Comparison of ENCODE assay signal across 8 cellular contexts in the genomic region with DNA sequence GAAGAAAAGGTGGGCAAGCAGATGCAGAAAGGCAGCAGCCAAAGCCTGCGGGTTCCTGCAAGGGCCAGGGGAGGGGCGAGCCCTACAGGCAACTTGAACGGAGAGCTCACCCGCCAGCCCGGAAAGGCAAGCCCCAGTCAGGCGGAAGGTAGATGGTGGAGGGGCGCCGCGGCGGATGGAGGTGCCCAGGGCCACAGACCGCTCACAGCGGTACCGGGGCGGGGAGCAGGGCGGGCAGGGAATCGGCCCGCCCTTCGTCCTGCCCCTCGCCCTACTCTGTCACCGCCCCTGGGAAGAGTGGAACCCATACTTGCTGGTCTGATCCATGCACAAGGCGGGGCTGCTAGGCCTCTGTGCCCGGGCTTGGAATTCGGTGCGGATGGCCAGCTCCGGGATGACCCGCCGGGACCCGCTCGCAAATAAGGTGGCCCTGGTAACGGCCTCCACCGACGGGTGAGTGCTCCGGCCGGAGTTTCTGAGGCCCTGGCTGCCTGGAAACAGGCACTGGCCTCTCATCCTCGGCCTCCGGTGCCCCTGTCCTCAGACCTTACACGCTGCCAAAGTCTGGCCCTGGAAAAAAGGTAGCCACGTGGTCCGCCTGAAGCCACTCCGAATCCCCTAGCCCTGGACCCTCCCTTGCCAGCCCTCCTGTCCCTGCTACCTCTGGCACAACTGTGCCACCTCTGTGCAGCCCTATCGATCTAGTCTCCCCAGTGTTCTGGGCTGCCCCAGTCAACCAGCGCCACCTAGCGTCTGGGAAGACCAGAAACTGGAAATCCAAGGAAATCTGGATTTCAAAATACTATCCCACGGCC. TPM values are rescaled to one million over a fixed set of nuclear protein-coding genes. Genes with fewer than 3 reads are reported as not detected.
DNase-seq lines count a peak whose midpoint lies in the region; ATAC-seq and TF ChIP-seq lines count a peak whose summit lies in the region.

A gene (plus strand): TSS at position 307 of the 815 bp plus-strand sequence. CDS start 19 bp downstream, at position 326.

- 0 out of 2 replicates have a peak, but pooled peaks cover 2% of the 10 kb centered on the region for H3K79me2 ChIP-seq in PC-3 (ENCODE audit: low read length)

- peak within 1 kb of the TSS; percentile 84 for H3K4me3 ChIP-seq in PC-3 (ENCODE audit: low read length)
- peak within 1 kb of the TSS; percentile 83 to 95 for H3K4me3 ChIP-seq in muscle layer of colon (ENCODE audit: low read depth in 1 of 2, low read length in 2 of 2)

- CTCF ChIA-PET in PC-3 (lab: Charles Lee), result no interaction called here

- H3K27me3 ChIP-seq in PC-3 (ENCODE audit: low read length) (no peaks in the 10 kb centered on the region), muscle layer of colon (ENCODE audit: control insufficient read depth in 1 of 2, insufficient read depth in 2 of 2, low read length in 2 of 2) (no peaks in the 10 kb centered on the region)

- TF ChIP-seq RAD21 in Ishikawa (IDR thresholded peaks at IDR 0.05; ENCODE audit: low read depth), result peak; percentile 71

- no peaks in the 10 kb centered on the region for H4K20me1 ChIP-seq in PC-3 (ENCODE audit: low read length)

- peak within 1 kb of the TSS; percentile 92 for H3K9ac ChIP-seq in PC-3 (ENCODE audit: low read length)
- H3K9ac ChIP-seq in muscle layer of colon (ENCODE audit: low read length), result peak within 1 kb of the TSS; percentile 87

- no peaks in the 10 kb centered on the region for H3K36me3 ChIP-seq in PC-3 (ENCODE audit: low read depth, low read length)
- H3K36me3 ChIP-seq in muscle layer of colon (ENCODE audit: insufficient read depth, low read length), result no peaks in the 10 kb centered on the region

- H3F3A ChIP-seq in PC-3 (ENCODE audit: low read length, unreplicated experiment), result no peaks in the 10 kb centered on the region

- H3K27ac ChIP-seq in PC-3 (ENCODE audit: low read length) (peak within 1 kb of the TSS; percentile 19), muscle layer of colon (ENCODE audit: low read depth, low read length) (peak within 1 kb of the TSS; percentile 88)

- H3K4me2 ChIP-seq in PC-3 (ENCODE audit: low read length), result peak within 1 kb of the TSS; percentile 92

- ATAC-seq in GM21529 (IDR thresholded peaks at IDR 0.05; ENCODE audit: unreplicated experiment) (peak; percentile 95), PC-3 (peak; percentile 99)

- no peak for TF ChIP-seq EP300 in Ishikawa (IDR thresholded peaks at IDR 0.05; ENCODE audit: borderline replicate concordance)

- H3K9me2 ChIP-seq in PC-3 (replicated peaks; ENCODE audit: low read length), result no peaks in the 10 kb centered on the region

- peak; percentile 72 for DNase-seq in DMS153 treated with DMSO at 0.1 percent for 48 hours (lab: John Stamatoyannopoulos, UW; ENCODE audit: unreplicated experiment)
- peak; percentile 84 for DNase-seq in PC-3
- DNase-seq in activated T-cell treated with anti-CD3 and anti-CD28 coated beads for 48 hours (ENCODE audit: low read depth), result peak; percentile 79
- peak; percentile 80 to 87 for DNase-seq in erythroblast (lab: John Stamatoyannopoulos, UW)
- peak; percentile 58 for DNase-seq in stimulated activated CD8-positive, alpha-beta memory T cell treated with anti-CD3 and anti-CD28 coated beads, Interleukin-7, amount 100 ng/mL, for 24 hours (ENCODE audit: low read depth)

- H2AFZ ChIP-seq in PC-3 (ENCODE audit: low read length), result peak within 1 kb of the TSS; percentile 83

- intact Hi-C loops in PC-3 (cut with micrococcal nuclease), result no loop called here

- no peaks in the 10 kb centered on the region for H3K9me3 ChIP-seq in PC-3 (ENCODE audit: low read length)
- H3K9me3 ChIP-seq in muscle layer of colon (ENCODE audit: low read length), result no peaks in the 10 kb centered on the region

- BruUV-seq in PC-3 (replicated peaks; lab: Mats Ljungman, UMichigan), result TSS peak; percentile 72

- POLR2A ChIA-PET in PC-3 (lab: Charles Lee; ENCODE audit: unreplicated experiment), result no interaction called here

- peaks cover 5% of the 10 kb centered on the region; the same call in 1 of the 2 replicates for H3K4me1 ChIP-seq in PC-3 (ENCODE audit: insufficient read depth, low read length)
- H3K4me1 ChIP-seq in muscle layer of colon (ENCODE audit: insufficient read depth, low read length), result peaks cover 26% of the 10 kb centered on the region

- peak; percentile 91 for TF ChIP-seq CTCF in PC-3 (conservative IDR thresholded peaks at IDR 0.05; ENCODE audit: low read depth, low read length)

- peak; percentile 78 for TF ChIP-seq POLR2A in erythroblast (IDR thresholded peaks at IDR 0.05; ENCODE audit: low read length)

TF ChIP-seq in Ishikawa, 13 proteins besides CTCF, POLR2A, EP300 and RAD21:
- TF ChIP-seq, protein P1, sequence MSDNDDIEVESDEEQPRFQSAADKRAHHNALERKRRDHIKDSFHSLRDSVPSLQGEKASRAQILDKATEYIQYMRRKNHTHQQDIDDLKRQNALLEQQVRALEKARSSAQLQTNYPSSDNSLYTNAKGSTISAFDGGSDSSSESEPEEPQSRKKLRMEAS (IDR thresholded peaks at IDR 0.05), result no peak; the same call in 1 of the 2 replicates
- TF ChIP-seq FOXM1 (IDR thresholded peaks at IDR 0.05; ENCODE audit: borderline replicate concordance, low read depth), result no peak
- TF ChIP-seq ZBTB7A (IDR thresholded peaks at IDR 0.05; ENCODE audit: low read depth), result 0 out of 2 replicates have a peak, but pooled peaks have one; percentile 16
- TF ChIP-seq, protein P2, sequence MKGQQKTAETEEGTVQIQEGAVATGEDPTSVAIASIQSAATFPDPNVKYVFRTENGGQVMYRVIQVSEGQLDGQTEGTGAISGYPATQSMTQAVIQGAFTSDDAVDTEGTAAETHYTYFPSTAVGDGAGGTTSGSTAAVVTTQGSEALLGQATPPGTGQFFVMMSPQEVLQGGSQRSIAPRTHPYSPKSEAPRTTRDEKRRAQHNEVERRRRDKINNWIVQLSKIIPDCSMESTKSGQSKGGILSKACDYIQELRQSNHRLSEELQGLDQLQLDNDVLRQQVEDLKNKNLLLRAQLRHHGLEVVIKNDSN (IDR thresholded peaks at IDR 0.05), result 0 out of 2 replicates have a peak, but pooled peaks have one; percentile 29
- peak; percentile 48 for TF ChIP-seq TAF1 (IDR thresholded peaks at IDR 0.05; ENCODE audit: low read depth)
- no peak for TF ChIP-seq EGR1 (IDR thresholded peaks at IDR 0.05)
- TF ChIP-seq NFIC (IDR thresholded peaks at IDR 0.05), result no peak
- peak; percentile 10; the same call in 1 of the 2 replicates for TF ChIP-seq TCF12 (IDR thresholded peaks at IDR 0.05; ENCODE audit: low read depth)
- TF ChIP-seq TEAD4 (IDR thresholded peaks at IDR 0.05), result no peak; the same call in 1 of the 2 replicates
- TF ChIP-seq, protein P3, sequence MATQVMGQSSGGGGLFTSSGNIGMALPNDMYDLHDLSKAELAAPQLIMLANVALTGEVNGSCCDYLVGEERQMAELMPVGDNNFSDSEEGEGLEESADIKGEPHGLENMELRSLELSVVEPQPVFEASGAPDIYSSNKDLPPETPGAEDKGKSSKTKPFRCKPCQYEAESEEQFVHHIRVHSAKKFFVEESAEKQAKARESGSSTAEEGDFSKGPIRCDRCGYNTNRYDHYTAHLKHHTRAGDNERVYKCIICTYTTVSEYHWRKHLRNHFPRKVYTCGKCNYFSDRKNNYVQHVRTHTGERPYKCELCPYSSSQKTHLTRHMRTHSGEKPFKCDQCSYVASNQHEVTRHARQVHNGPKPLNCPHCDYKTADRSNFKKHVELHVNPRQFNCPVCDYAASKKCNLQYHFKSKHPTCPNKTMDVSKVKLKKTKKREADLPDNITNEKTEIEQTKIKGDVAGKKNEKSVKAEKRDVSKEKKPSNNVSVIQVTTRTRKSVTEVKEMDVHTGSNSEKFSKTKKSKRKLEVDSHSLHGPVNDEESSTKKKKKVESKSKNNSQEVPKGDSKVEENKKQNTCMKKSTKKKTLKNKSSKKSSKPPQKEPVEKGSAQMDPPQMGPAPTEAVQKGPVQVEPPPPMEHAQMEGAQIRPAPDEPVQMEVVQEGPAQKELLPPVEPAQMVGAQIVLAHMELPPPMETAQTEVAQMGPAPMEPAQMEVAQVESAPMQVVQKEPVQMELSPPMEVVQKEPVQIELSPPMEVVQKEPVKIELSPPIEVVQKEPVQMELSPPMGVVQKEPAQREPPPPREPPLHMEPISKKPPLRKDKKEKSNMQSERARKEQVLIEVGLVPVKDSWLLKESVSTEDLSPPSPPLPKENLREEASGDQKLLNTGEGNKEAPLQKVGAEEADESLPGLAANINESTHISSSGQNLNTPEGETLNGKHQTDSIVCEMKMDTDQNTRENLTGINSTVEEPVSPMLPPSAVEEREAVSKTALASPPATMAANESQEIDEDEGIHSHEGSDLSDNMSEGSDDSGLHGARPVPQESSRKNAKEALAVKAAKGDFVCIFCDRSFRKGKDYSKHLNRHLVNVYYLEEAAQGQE (IDR thresholded peaks at IDR 0.05; ENCODE audit: low read depth), result no peak
- TF ChIP-seq CREB1 (IDR thresholded peaks at IDR 0.05; ENCODE audit: low read depth), result no peak
- TF ChIP-seq YY1 (IDR thresholded peaks at IDR 0.05; ENCODE audit: low read depth), result 0 out of 2 replicates have a peak, but pooled peaks have one; percentile 52
- no peak for TF ChIP-seq CEBPB (IDR thresholded peaks at IDR 0.05)

RNA-seq across cellular contexts. Expression of the gene that starts here (rescaled TPM):
- total RNA-seq in PC-3 (2014; rRNA removed), result 103 and 108 TPM in 2 replicates

Comparison
In these comparisons a context has a peak if more than half of its experiments do, and no peak if none do; other contexts are left out.
1. Peak in every context shown above with its lines: DNase-seq, ATAC-seq, H3K4me3 ChIP-seq and H3K27ac ChIP-seq.